ENCODE assay signal across 9 cellular contexts in genomic region chr19:2561895-2562294, GRCh38.
DNase-seq lines count a peak whose midpoint lies in the region; ATAC-seq and TF ChIP-seq lines count a peak whose summit lies in the region.
"Had no signal": no experiment of that assay in that cellular context is flagged by ENCODE, and none has a peak within 500 bp of the region (broad histone marks: within the 10 kb centered on the region; RNA-seq: fewer than 3 reads in every experiment).

No MANE protein-coding gene starts in this region.

- peaks cover 17% of the 10 kb centered on the region for H3K4me1 ChIP-seq in CD8-positive, alpha-beta T cell (ENCODE audit: insufficient read depth, low read length)

- intact Hi-C loops in CD8-positive, alpha-beta T cell (cut with DNase I, micrococcal nuclease), result loop anchor here (1.0 to 5.0 kb wide), 4 partner anchors 37 to 85 kb away; partner anchors contain the start of gene GADD45B (in 1 of the 2)

- H3K9me3 Mint-ChIP-seq in CD8-positive, alpha-beta T cell, result no peaks in the 10 kb centered on the region
- H3K9me3 Mint-ChIP-seq in osteocyte (ENCODE audit: unreplicated experiment), result no peaks in the 10 kb centered on the region

- in situ Hi-C loops in KBM-7 (cut with MboI; ENCODE audit: low pct_unique_long_range_greater_than_20kb, low sequenced_read_pairs), result no loop called here

- no peak for TF ChIP-seq CTCF in CD8-positive, alpha-beta T cell (IDR thresholded peaks at IDR 0.05)
- no peak for TF ChIP-seq CTCF in osteocyte (IDR thresholded peaks at IDR 0.05)

- peak overlapping the region; percentile 89 for H3K4me3 ChIP-seq in CD8-positive, alpha-beta T cell (ENCODE audit: low read depth, low read length)
- H3K4me3 ChIP-seq: dorsolateral prefrontal cortex had no signal

- H3K36me3 ChIP-seq in CD8-positive, alpha-beta T cell (ENCODE audit: insufficient read depth, low read length), result no peaks in the 10 kb centered on the region

- H3K9me3 ChIP-seq in CD8-positive, alpha-beta T cell (ENCODE audit: low read length), result no peaks in the 10 kb centered on the region

- peak; percentile 90 for ATAC-seq in CD8-positive, alpha-beta T cell
- peak; percentile 70 for ATAC-seq in GM21360 (IDR thresholded peaks at IDR 0.05; ENCODE audit: unreplicated experiment)

- H3K27ac ChIP-seq in CD8-positive, alpha-beta T cell (ENCODE audit: low read depth, low read length), result peak overlapping the region; percentile 80

- H3K4me1 Mint-ChIP-seq in CD8-positive, alpha-beta T cell (ENCODE audit: low read depth), result peaks cover 14% of the 10 kb centered on the region
- H3K4me1 Mint-ChIP-seq in osteocyte (ENCODE audit: unreplicated experiment), result peaks cover 19% of the 10 kb centered on the region

- no peaks in the 10 kb centered on the region for H3K27me3 Mint-ChIP-seq in CD8-positive, alpha-beta T cell (ENCODE audit: low read depth)
- H3K27me3 Mint-ChIP-seq in osteocyte (ENCODE audit: unreplicated experiment), result no peaks in the 10 kb centered on the region

- H3K27me3 ChIP-seq in CD8-positive, alpha-beta T cell (ENCODE audit: insufficient read depth, low read length), result no peaks in the 10 kb centered on the region
- H3K27me3 ChIP-seq: dorsolateral prefrontal cortex had no signal

- CTCF ChIA-PET in CD8-positive, alpha-beta T cell (lab: Charles Lee), result interaction anchor here (0.7 to 1.5 kb wide), 9 partner anchors 8 to 89 kb away, joined by 3 to 12 read pairs (median 5); partner anchors contain the start of gene GADD45B

- H3K36me3 Mint-ChIP-seq in CD8-positive, alpha-beta T cell, result no peaks in the 10 kb centered on the region
- no peaks in the 10 kb centered on the region for H3K36me3 Mint-ChIP-seq in osteocyte (ENCODE audit: unreplicated experiment)

- peak overlapping the region; percentile 96 for H3K4me3 Mint-ChIP-seq in CD8-positive, alpha-beta T cell
- H3K4me3 Mint-ChIP-seq in osteocyte (ENCODE audit: unreplicated experiment), result peak overlapping the region; percentile 35

- H3K27ac Mint-ChIP-seq in CD8-positive, alpha-beta T cell, result peak overlapping the region; percentile 99
- no peak overlapping the region for H3K27ac Mint-ChIP-seq in osteocyte (ENCODE audit: unreplicated experiment)

- POLR2A ChIA-PET in CD8-positive, alpha-beta T cell (lab: Charles Lee), result interaction anchor here (0.7 to 2.2 kb wide), 12 partner anchors 11 to 105 kb away, joined by 3 to 65 read pairs (median 3); partner anchors contain the start of genes GADD45B and LMNB2

- DNase-seq in CD8-positive, alpha-beta T cell, result peak; percentile 30 to 83 (median 69)
- DNase-seq in KBM-7 (peak; percentile 48), activated T-helper 1 cell treated with Interleukin-2 at 50 U/mL for 16 hours (ENCODE audit: low read depth) (peak; percentile 58), osteocyte (ENCODE audit: extremely low spot score, unreplicated experiment) (no peak), amygdala (lab: John Stamatoyannopoulos, UW) (no peak), NCI-H446 treated with DMSO at 0.1 percent for 48 hours (lab: John Stamatoyannopoulos, UW) (no peak), SHP77 (lab: John Stamatoyannopoulos, UW) (no peak)

Comparison
In these comparisons a context has a peak if more than half of its experiments do, and no peak if none do; other contexts are left out.
1. DNase-seq: peak in CD8-positive, alpha-beta T cell (7 of 7), KBM-7 (single experiment) and activated T-helper 1 cell treated with Interleukin-2 at 50 U/mL for 16 hours (single experiment); none in osteocyte (single experiment), amygdala (0 of 56), NCI-H446 treated with DMSO at 0.1 percent for 48 hours (single experiment) and SHP77 (0 of 2).